In the genomic region with DNA sequence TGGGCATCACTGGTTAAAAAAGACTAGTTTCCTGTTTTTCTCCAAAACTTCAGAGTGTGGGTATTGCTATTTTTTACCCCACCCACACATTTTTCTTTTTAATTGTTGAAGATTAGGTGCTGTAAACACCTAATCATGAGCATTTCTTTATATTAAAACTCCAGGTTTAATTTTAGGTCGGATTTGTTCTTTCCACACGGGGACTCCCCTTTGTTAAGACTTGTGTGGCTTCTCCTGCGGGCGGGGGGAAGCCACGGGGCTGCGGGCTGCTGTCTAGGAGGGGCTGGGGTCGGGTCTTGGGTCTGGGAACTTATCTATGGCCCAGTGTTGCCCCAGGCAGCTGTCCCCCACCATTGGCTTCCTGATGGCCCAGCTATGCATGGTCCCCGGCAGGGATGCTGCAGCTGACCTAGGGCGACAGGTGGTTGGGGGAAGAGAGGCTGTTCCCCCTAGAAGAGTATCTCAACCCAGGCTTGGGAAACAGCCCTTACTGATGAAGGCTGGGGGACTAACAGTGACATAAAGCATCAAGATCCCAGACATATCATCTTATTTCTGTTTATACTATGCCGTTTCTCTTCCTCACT, we compare ENCODE assay signal across 8 cellular contexts.
A peak's percentile ranks its signal among the peaks of the same experiment; 100 is the strongest.
DNase-seq lines count a peak whose midpoint lies in the region; ATAC-seq and TF ChIP-seq lines count a peak whose summit lies in the region.

No MANE protein-coding gene starts in this region.

- ATAC-seq in GM19025 (IDR thresholded peaks at IDR 0.05; ENCODE audit: low read depth, unreplicated experiment) (peak; percentile 6), HG02885 (IDR thresholded peaks at IDR 0.05; ENCODE audit: poor library complexity, unreplicated experiment) (peak; percentile 10)

- POLR2A ChIA-PET in activated CD4-positive, alpha-beta memory T cell treated with anti-CD3 and anti-CD28 coated beads, Interleukin-2, amount 10 ng/mL, durations not matched to agents 7 days and 5 days (lab: Charles Lee), result interaction anchor here (0.6 to 9.3 kb wide), 23 partner anchors 11 to 680 kb away, joined by 3 to 202 read pairs (median 5); no protein-coding TSS in a partner anchor
- POLR2A ChIA-PET in RWPE1 (lab: Yijun Ruan, JAX; ENCODE audit: low non-redundant PET), result no interaction called here

- H3K4me1 Mint-ChIP-seq in activated CD4-positive, alpha-beta memory T cell treated with anti-CD3 and anti-CD28 coated beads, Interleukin-2, amount 10 ng/mL, durations not matched to agents 7 days and 5 days, result peaks cover 78% of the 10 kb centered on the region
- peaks cover 50% of the 10 kb centered on the region for H3K4me1 Mint-ChIP-seq in osteocyte (ENCODE audit: unreplicated experiment)

- CTCF ChIA-PET in activated CD4-positive, alpha-beta memory T cell treated with anti-CD3 and anti-CD28 coated beads, Interleukin-2, amount 10 ng/mL, durations not matched to agents 7 days and 5 days (lab: Charles Lee), result interaction anchor here (0.7 to 6.2 kb wide), 9 partner anchors 10 to 169 kb away, joined by 3 to 32 read pairs (median 5); no protein-coding TSS in a partner anchor
- CTCF ChIA-PET in RWPE1 (lab: Yijun Ruan, JAX), result no interaction called here

- no peak for TF ChIP-seq CTCF in osteocyte (IDR thresholded peaks at IDR 0.05)
- no peak for TF ChIP-seq CTCF in WERI-Rb-1 (IDR thresholded peaks at IDR 0.05; ENCODE audit: low read depth, low read length)
- TF ChIP-seq CTCF in RWPE1 (conservative IDR thresholded peaks at IDR 0.05; ENCODE audit: low read depth), result no peak

- no peaks in the 10 kb centered on the region for H3K9me3 Mint-ChIP-seq in activated CD4-positive, alpha-beta memory T cell treated with anti-CD3 and anti-CD28 coated beads, Interleukin-2, amount 10 ng/mL, durations not matched to agents 7 days and 5 days
- peaks cover 6% of the 10 kb centered on the region for H3K9me3 Mint-ChIP-seq in osteocyte (ENCODE audit: unreplicated experiment)

- DNase-seq in activated CD4-positive, alpha-beta memory T cell treated with anti-CD3 and anti-CD28 coated beads, Interleukin-2, amount 10 ng/mL, durations not matched to agents 7 days and 5 days, result no peak
- DNase-seq in osteocyte (ENCODE audit: extremely low spot score, unreplicated experiment), result no peak
- DNase-seq in WERI-Rb-1, result no peak
- DNase-seq in RWPE1 (ENCODE audit: low spot score), result no peak
- DNase-seq in NCI-H2029 treated with DMSO at 0.1 percent for 48 hours (lab: John Stamatoyannopoulos, UW), result no peak
- DNase-seq in retina, result no peak

- no peaks in the 10 kb centered on the region for H3K9me3 ChIP-seq in WERI-Rb-1 (ENCODE audit: severe bottlenecking)

- H3K27me3 ChIP-seq in WERI-Rb-1 (ENCODE audit: insufficient read depth, low read depth, severe bottlenecking), result no peaks in the 10 kb centered on the region

- H3K36me3 Mint-ChIP-seq in activated CD4-positive, alpha-beta memory T cell treated with anti-CD3 and anti-CD28 coated beads, Interleukin-2, amount 10 ng/mL, durations not matched to agents 7 days and 5 days (ENCODE audit: low read depth), result peaks cover 21% of the 10 kb centered on the region
- peaks cover 3% of the 10 kb centered on the region for H3K36me3 Mint-ChIP-seq in osteocyte (ENCODE audit: unreplicated experiment)

- H3K27ac ChIP-seq in WERI-Rb-1 (no peak overlapping the region), RWPE1 (no peak overlapping the region)

- no peaks in the 10 kb centered on the region for H3K27me3 Mint-ChIP-seq in activated CD4-positive, alpha-beta memory T cell treated with anti-CD3 and anti-CD28 coated beads, Interleukin-2, amount 10 ng/mL, durations not matched to agents 7 days and 5 days
- H3K27me3 Mint-ChIP-seq in osteocyte (ENCODE audit: unreplicated experiment), result no peaks in the 10 kb centered on the region

- no peaks in the 10 kb centered on the region for H3K36me3 ChIP-seq in WERI-Rb-1

- H3K27ac Mint-ChIP-seq in activated CD4-positive, alpha-beta memory T cell treated with anti-CD3 and anti-CD28 coated beads, Interleukin-2, amount 10 ng/mL, durations not matched to agents 7 days and 5 days, result peak overlapping the region; percentile 98
- peak overlapping the region; percentile 57 for H3K27ac Mint-ChIP-seq in osteocyte (ENCODE audit: unreplicated experiment)

- H3K4me3 ChIP-seq in WERI-Rb-1 (ENCODE audit: low read depth, low read length), result no peak overlapping the region

- H3K4me3 Mint-ChIP-seq in activated CD4-positive, alpha-beta memory T cell treated with anti-CD3 and anti-CD28 coated beads, Interleukin-2, amount 10 ng/mL, durations not matched to agents 7 days and 5 days, result peak overlapping the region; percentile 69
- H3K4me3 Mint-ChIP-seq in osteocyte (ENCODE audit: unreplicated experiment), result no peak overlapping the region
